22 cellular contexts compared by ENCODE assay signal in the genomic region with DNA sequence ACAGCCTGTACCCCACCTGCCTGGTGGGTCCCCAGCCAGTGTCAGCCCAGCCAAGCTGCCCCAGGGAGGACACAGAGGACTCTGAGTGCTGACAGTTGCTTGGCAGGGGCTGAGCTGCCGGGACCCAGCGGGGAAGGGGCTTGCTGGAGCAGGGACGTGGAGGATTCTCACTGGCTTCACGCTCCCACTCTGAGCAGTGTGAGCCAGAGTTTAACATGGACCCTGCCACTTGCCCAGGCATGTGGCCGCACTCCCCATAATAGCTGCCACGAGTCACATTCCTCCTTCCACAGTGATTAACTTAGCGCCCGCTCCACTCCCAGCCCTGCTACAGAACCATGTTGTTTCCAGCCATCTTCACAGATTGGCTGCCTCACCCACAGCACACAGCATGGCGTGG. TPM values are rescaled to one million over a fixed set of nuclear protein-coding genes. Genes with fewer than 3 reads are reported as not detected.
A peak's percentile ranks its signal among the peaks of the same experiment; 100 is the strongest.
DNase-seq lines count a peak whose midpoint lies in the region; ATAC-seq, FAIRE-seq and TF ChIP-seq lines count a peak whose summit lies in the region.
"Had no signal": no experiment of that assay in that cellular context is flagged by ENCODE, and none has a peak within 500 bp of the region (broad histone marks: within the 10 kb centered on the region; RNA-seq: fewer than 3 reads in every experiment).

No MANE protein-coding gene starts in this region.

- H3K4me3 ChIP-seq in breast epithelium (no peak overlapping the region), mammary epithelial cell (replicated peaks in 1 of 3; ENCODE audit: insufficient read depth in 1 of 3, low read depth in 2 of 3, low read length in 3 of 3) (no peak overlapping the region), H1 (ENCODE audit: extremely low read depth in 1 of 4, insufficient read depth in 2 of 4, low read depth in 3 of 4, low read length in 4 of 4) (no peak overlapping the region), mesenchymal stem cell (ENCODE audit: insufficient read depth in 1 of 2, low read depth in 1 of 2, low read length in 2 of 2) (no peak overlapping the region)
- H3K4me3 ChIP-seq: A549, gastrocnemius medialis had no signal

- H3K4me1 ChIP-seq in breast epithelium (peaks cover 0 to 5% of the 10 kb centered on the region in 2 donors), mammary epithelial cell (ENCODE audit: insufficient read depth, low read length) (peaks cover 12% of the 10 kb centered on the region), H1 (replicated peaks in 1 of 4; ENCODE audit: control insufficient read depth in 3 of 4, insufficient read depth in 4 of 4, low read length in 3 of 4) (peaks cover 0 to 8% (median 5%) of the 10 kb centered on the region in 4 experiments; a peak in 5 of 7 replicates), mesenchymal stem cell (ENCODE audit: control insufficient read depth, insufficient read depth, low read depth, low read length) (peaks cover 27% of the 10 kb centered on the region)
- H3K4me1 ChIP-seq: parathyroid adenoma had no signal

- H4K5ac ChIP-seq in H1 (ENCODE audit: insufficient read length, low read depth, low read length): no peak overlapping the region

- no peak overlapping the region for H2BK20ac ChIP-seq in H1 (ENCODE audit: low read length)

- H3K79me1 ChIP-seq in H1 (ENCODE audit: low read depth, low read length): no peaks in the 10 kb centered on the region
- peaks cover 14% of the 10 kb centered on the region for H3K79me1 ChIP-seq in mesenchymal stem cell (replicated peaks; ENCODE audit: low read length, poor library complexity, severe bottlenecking)

- H3K9me3 ChIP-seq in breast epithelium: no peaks in the 10 kb centered on the region
- H3K9me3 ChIP-seq in mammary epithelial cell (replicated peaks; ENCODE audit: insufficient read depth, low read length): no peaks in the 10 kb centered on the region
- H3K9me3 ChIP-seq in H1 (ENCODE audit: insufficient read depth in 2 of 2, low read depth in 1 of 2, low read length in 1 of 2): no peaks in the 10 kb centered on the region
- H3K9me3 ChIP-seq in mesenchymal stem cell (ENCODE audit: control insufficient read depth, low read length): no peaks in the 10 kb centered on the region
- H3K9me3 ChIP-seq: A549, gastrocnemius medialis had no signal

- no peaks in the 10 kb centered on the region for H3K9me3 Mint-ChIP-seq in stimulated activated naive B cell treated with anti-CD40 and anti-IgM and Interleukin-4, amounts not matched to agents 10 μg/mL and 1 μg/mL and 100 μg/mL, for 72 hours
- H3K9me3 Mint-ChIP-seq: activated T-cell treated with anti-CD3 and anti-CD28 coated beads, Interleukin-2, amount 50 U/mL, for 72 hours; H9 had no signal

- H3K4ac ChIP-seq in H1 (replicated peaks; ENCODE audit: insufficient read length, low read depth, low read length): no peak overlapping the region
- H3K4ac ChIP-seq in mesenchymal stem cell (ENCODE audit: low read depth in 1 of 2, low read length in 2 of 2): no peak overlapping the region

- peak overlapping the region; percentile 60; the same call in 1 of the 2 replicates for H2BK5ac ChIP-seq in H1 (ENCODE audit: low read depth, low read length)
- no peak overlapping the region for H2BK5ac ChIP-seq in mesenchymal stem cell (ENCODE audit: low read depth, low read length, poor library complexity, severe bottlenecking)

- in situ Hi-C loops in mammary epithelial cell (cut with MboI; ENCODE audit: low sequenced_read_pairs in 2 of 2): loop anchor here in 1 of 2 donors (25.0 kb wide), 1 partner anchor 118 kb away; a partner anchor contains a TSS

- H3K4me2 ChIP-seq in mammary epithelial cell (ENCODE audit: insufficient read depth, low read depth, low read length): no peak overlapping the region
- H3K4me2 ChIP-seq in H1 (ENCODE audit: insufficient read depth in 1 of 2, low read depth in 2 of 2, low read length in 2 of 2): no peak overlapping the region
- no peak overlapping the region for H3K4me2 ChIP-seq in mesenchymal stem cell (ENCODE audit: low read length, poor library complexity, severe bottlenecking)
- H3K4me2 ChIP-seq: A549 had no signal

- WGBS in mammary epithelial cell (ENCODE audit: low coverage, missing lambda C conversion rate): 79% methylated on average over 8 of the region's 9 CpGs
- WGBS in H1 (ENCODE audit: extremely low coverage in 1 of 2, insufficient coverage in 1 of 2, insufficient read length in 1 of 2, insufficient replicate concordance in 2 of 2, low coverage in 1 of 2, low lambda C conversion rate in 2 of 2, missing lambda C conversion rate in 1 of 2), 2 experiments: 84% methylated on average over 9 of the region's 9 CpGs; no CpG with 5 or more reads in 1 of the 2 experiments
- WGBS in mesenchymal stem cell: 89% methylated on average over 9 of the region's 9 CpGs

- H3K27me3 ChIP-seq in breast epithelium (no peaks in the 10 kb centered on the region), mammary epithelial cell (ENCODE audit: insufficient read depth, low read length) (no peaks in the 10 kb centered on the region), H1 (replicated peaks in 1 of 4; ENCODE audit: control insufficient read depth in 3 of 4, extremely low read depth in 1 of 4, insufficient read depth in 3 of 4, low read length in 3 of 4) (peaks cover 6 to 18% (median 16%) of the 10 kb centered on the region in 4 experiments), mesenchymal stem cell (ENCODE audit: control insufficient read depth in 1 of 2, insufficient read depth in 1 of 2, low read length in 2 of 2) (no peaks in the 10 kb centered on the region)
- H3K27me3 ChIP-seq: gastrocnemius medialis had no signal

- H2BK15ac ChIP-seq in H1 (ENCODE audit: low read length) (peak overlapping the region; percentile 61; the same call in 1 of the 2 replicates), mesenchymal stem cell (ENCODE audit: low read depth, poor library complexity, severe bottlenecking) (no peak overlapping the region)

- H3K4me3 Mint-ChIP-seq in stimulated activated naive B cell treated with anti-CD40 and anti-IgM and Interleukin-4, amounts not matched to agents 10 μg/mL and 1 μg/mL and 100 μg/mL, for 72 hours: no peak overlapping the region
- H3K4me3 Mint-ChIP-seq: activated CD8-positive, alpha-beta T cell treated with anti-CD3 and anti-CD28 coated beads, Interleukin-2, amount 10 ng/mL, durations not matched to agents 7 days and 5 days; activated T-cell treated with anti-CD3 and anti-CD28 coated beads, Interleukin-2, amount 50 U/mL, for 72 hours; H9 had no signal

- H3K27me3 Mint-ChIP-seq in stimulated activated naive B cell treated with anti-CD40 and anti-IgM and Interleukin-4, amounts not matched to agents 10 μg/mL and 1 μg/mL and 100 μg/mL, for 72 hours: no peaks in the 10 kb centered on the region

- H4K8ac ChIP-seq in H1 (ENCODE audit: extremely low read depth, insufficient read depth, low read length) (no peak overlapping the region), mesenchymal stem cell (ENCODE audit: low read length) (no peak overlapping the region)

- no peak overlapping the region for H3K9ac ChIP-seq in mammary epithelial cell (ENCODE audit: insufficient read depth, low read length)
- H3K9ac ChIP-seq in H1 (replicated peaks in 1 of 4; ENCODE audit: extremely low read depth in 1 of 4, low read depth in 3 of 4, low read length in 3 of 4): no peak overlapping the region
- no peak overlapping the region for H3K9ac ChIP-seq in mesenchymal stem cell (ENCODE audit: low read length)
- H3K9ac ChIP-seq: parathyroid adenoma had no signal

- H3K79me2 ChIP-seq in mammary epithelial cell (ENCODE audit: insufficient read depth, low read length) (no peaks in the 10 kb centered on the region), H1 (ENCODE audit: control insufficient read depth in 1 of 2, insufficient read depth in 2 of 2, low read length in 2 of 2) (no peaks in the 10 kb centered on the region)

- H2AK5ac ChIP-seq in H1 (ENCODE audit: low read depth, low read length): no peak overlapping the region
- H2AK5ac ChIP-seq in mesenchymal stem cell (ENCODE audit: low read length, severe bottlenecking): no peak overlapping the region

- H4K91ac ChIP-seq in H1 (replicated peaks; ENCODE audit: insufficient read length, low read length) (no peak overlapping the region), mesenchymal stem cell (ENCODE audit: low read length) (peak overlapping the region; percentile 18)

- no peak for TF ChIP-seq RAD21 in H1 (IDR thresholded peaks at IDR 0.05 in 1 of 2, conservative IDR thresholded peaks at IDR 0.05 in 1 of 2; ENCODE audit: low read depth in 2 of 2, low read length in 2 of 2)

- no peaks in the 10 kb centered on the region for H3K36me3 ChIP-seq in breast epithelium
- H3K36me3 ChIP-seq in mammary epithelial cell (ENCODE audit: insufficient read depth, low read length): peaks cover 3% of the 10 kb centered on the region
- no peaks in the 10 kb centered on the region for H3K36me3 ChIP-seq in H1 (ENCODE audit: control insufficient read depth in 2 of 4, insufficient read depth in 4 of 4, low read length in 3 of 4)
- peaks cover 31 to 72% of the 10 kb centered on the region in 2 experiments for H3K36me3 ChIP-seq in mesenchymal stem cell (ENCODE audit: control insufficient read depth in 1 of 2, insufficient read depth in 2 of 2, low read depth in 1 of 2, low read length in 2 of 2)

- H3K23ac ChIP-seq in H1 (ENCODE audit: insufficient read length) (no peak overlapping the region), mesenchymal stem cell (ENCODE audit: low read length in 2 of 2) (no peak overlapping the region)

- CTCF ChIA-PET in mammary epithelial cell (lab: Charles Lee; ENCODE audit: low non-redundant PET) (no interaction called here), H1 (lab: Charles Lee; ENCODE audit: partially characterized antibody) (interaction anchor here (1.0 to 18.1 kb wide), 7 partner anchors 11 to 86 kb away, joined by 3 to 375 read pairs (median 3); no protein-coding TSS in a partner anchor)

- peak overlapping the region; percentile 65 for H3K27ac Mint-ChIP-seq in stimulated activated naive B cell treated with anti-CD40 and anti-IgM and Interleukin-4, amounts not matched to agents 10 μg/mL and 1 μg/mL and 100 μg/mL, for 72 hours
- H3K27ac Mint-ChIP-seq: activated T-cell treated with anti-CD3 and anti-CD28 coated beads, Interleukin-2, amount 50 U/mL, for 72 hours had no signal

- TF ChIP-seq EP300 in H1 (IDR thresholded peaks at IDR 0.05; ENCODE audit: borderline replicate concordance in 1 of 2, low read depth in 2 of 2, low read length in 2 of 2): no peak

- H3K18ac ChIP-seq in H1 (ENCODE audit: extremely low read depth, low read length): no peak overlapping the region
- H3K18ac ChIP-seq in mesenchymal stem cell (ENCODE audit: low read depth in 1 of 2, low read length in 2 of 2): no peak overlapping the region

- peaks cover 41 to 50% of the 10 kb centered on the region in 2 donors for H3K36me3 Mint-ChIP-seq in stimulated activated naive B cell treated with anti-CD40 and anti-IgM and Interleukin-4, amounts not matched to agents 10 μg/mL and 1 μg/mL and 100 μg/mL, for 72 hours

- dilution Hi-C loops in mammary epithelial cell (cut with HindIII; ENCODE audit: low sequenced_read_pairs): no loop called here

- H3K27ac ChIP-seq in breast epithelium (peak overlapping the region; percentile 17 to 21), mammary epithelial cell (ENCODE audit: insufficient read depth, low read depth, low read length) (no peak overlapping the region), H1 (ENCODE audit: low read depth, low read length) (no peak overlapping the region), mesenchymal stem cell (ENCODE audit: low read length, poor library complexity, severe bottlenecking) (no peak overlapping the region)
- H3K27ac ChIP-seq: parathyroid adenoma had no signal

- H3K56ac ChIP-seq in H1 (replicated peaks; ENCODE audit: insufficient read length, low read depth, low read length): no peak overlapping the region

- FAIRE-seq in H1 (lab: Jason Lieb, UNC): no peak
- FAIRE-seq: A549, GM19239, small intestine had no signal

- POLR2A ChIA-PET in H1 (lab: Charles Lee; ENCODE audit: partially characterized antibody): interaction anchor here (1.0 to 1.4 kb wide), 4 partner anchors 12 to 54 kb away, joined by 3 read pairs; a partner anchor contains a TSS

- DNase-seq in breast epithelium (ENCODE audit: low spot score in 2 of 2) (no peak), mammary epithelial cell (no peak), H1 (ENCODE audit: low read depth in 1 of 2, low spot score in 2 of 2) (no peak), mesenchymal stem cell (peak; percentile 25), midbrain (lab: John Stamatoyannopoulos, UW) (no peak), NCI-H446 treated with DMSO at 0.1 percent for 48 hours (lab: John Stamatoyannopoulos, UW) (no peak)
- no peak for DNase-seq in stimulated activated naive B cell treated with anti-CD40 and anti-IgM and Interleukin-4, amounts not matched to agents 10 μg/mL and 1 μg/mL and 100 μg/mL, for 72 hours
- DNase-seq: activated CD8-positive, alpha-beta T cell treated with anti-CD3 and anti-CD28 coated beads, Interleukin-2, amount 10 ng/mL, durations not matched to agents 7 days and 5 days; activated T-cell treated with anti-CD3 and anti-CD28 coated beads, Interleukin-2, amount 50 U/mL, for 72 hours; C1 segment of cervical spinal cord; erythroblast; gastrocnemius medialis; GF-D8; H9; NCI-H1436; small intestine; stimulated activated CD4-positive, alpha-beta T cell treated with anti-CD3 and anti-CD28 coated beads, Interleukin-4, amount 100 ng/mL, for 24 hours; T1000 had no signal

- peaks cover 9 to 11% of the 10 kb centered on the region in 2 donors for H3K4me1 Mint-ChIP-seq in stimulated activated naive B cell treated with anti-CD40 and anti-IgM and Interleukin-4, amounts not matched to agents 10 μg/mL and 1 μg/mL and 100 μg/mL, for 72 hours

- no peak overlapping the region for H3K14ac ChIP-seq in H1 (ENCODE audit: insufficient read length)
- no peak overlapping the region for H3K14ac ChIP-seq in mesenchymal stem cell (ENCODE audit: low read length in 2 of 2)

- no peak for TF ChIP-seq POLR2A in breast epithelium (IDR thresholded peaks at IDR 0.05)
- TF ChIP-seq POLR2A in H1 (IDR thresholded peaks at IDR 0.05; ENCODE audit: control extremely low read depth in 1 of 2, low read depth in 2 of 2, low read length in 2 of 2): no peak

- H2BK120ac ChIP-seq in H1 (replicated peaks; ENCODE audit: low read depth, low read length) (no peak overlapping the region), mesenchymal stem cell (ENCODE audit: low read depth, low read length) (no peak overlapping the region)

- H3K23me2 ChIP-seq in H1 (ENCODE audit: low read depth, low read length): peaks cover 8% of the 10 kb centered on the region; the same call in 1 of the 2 replicates

- TF ChIP-seq CTCF in breast epithelium (IDR thresholded peaks at IDR 0.05) (no peak), mammary epithelial cell (conservative IDR thresholded peaks at IDR 0.05 in 1 of 2, IDR thresholded peaks at IDR 0.05 in 1 of 2; ENCODE audit: extremely low read depth in 1 of 2, insufficient read depth in 1 of 2, low read depth in 1 of 2, low read length in 2 of 2) (no peak), H1 (IDR thresholded peaks at IDR 0.05; ENCODE audit: control extremely low read depth in 1 of 3, insufficient read depth in 1 of 3, low read depth in 1 of 3, low read length in 3 of 3) (no peak)

- peak overlapping the region; percentile 5; the same call in 1 of the 2 replicates for H2BK12ac ChIP-seq in H1 (ENCODE audit: low read depth, low read length)
- no peak overlapping the region for H2BK12ac ChIP-seq in mesenchymal stem cell (ENCODE audit: low read length in 2 of 2)

- H2AFZ ChIP-seq in mammary epithelial cell (ENCODE audit: low read depth, low read length): no peak overlapping the region
- H2AFZ ChIP-seq in H1 (ENCODE audit: low read length): no peak overlapping the region
- no peak overlapping the region for H2AFZ ChIP-seq in mesenchymal stem cell (ENCODE audit: low read depth, low read length)
- H2AFZ ChIP-seq: parathyroid adenoma had no signal

- intact Hi-C loops in breast epithelium (cut with DNase I; ENCODE audit: low total_unique reads) (no loop called here), mammary epithelial cell (cut with micrococcal nuclease) (no loop called here)

- ATAC-seq in stimulated activated naive B cell treated with anti-CD40 and anti-IgM and Interleukin-4, amounts not matched to agents 10 μg/mL and 1 μg/mL and 100 μg/mL, for 72 hours (replicated peaks): no peak
- ATAC-seq in HG02798 (IDR thresholded peaks at IDR 0.05; ENCODE audit: poor library complexity, unreplicated experiment): no peak
- ATAC-seq: A549; activated CD8-positive, alpha-beta T cell treated with anti-CD3 and anti-CD28 coated beads, Interleukin-2, amount 10 ng/mL, durations not matched to agents 7 days and 5 days had no signal

- BruUV-seq in mammary epithelial cell (replicated peaks; lab: Mats Ljungman, UMichigan): no TSS peak

- H4K20me1 ChIP-seq in mammary epithelial cell (ENCODE audit: insufficient read depth, low read length): peaks cover 2% of the 10 kb centered on the region
- peaks cover 1 to 4% of the 10 kb centered on the region in 2 experiments for H4K20me1 ChIP-seq in H1 (replicated peaks in 1 of 2; ENCODE audit: control insufficient read depth in 1 of 2, insufficient read depth in 2 of 2, low read length in 2 of 2)

RNA-seq across cellular contexts. Expression of a gene that starts 31.2 kb away (rescaled TPM):
- 100 to 1,000 TPM in 1 of 3 donors, 10 to 100 TPM in 2; 39.0 to 119 (median 81.3) TPM for total RNA-seq in breast epithelium
- total RNA-seq in mammary epithelial cell: 100 to 1,000 TPM; 109 to 173 TPM
- 71.5 TPM for polyA plus RNA-seq in mammary epithelial cell
- polyA minus RNA-seq in mammary epithelial cell: 152 TPM
- 69.9 and 70.8 TPM in 2 replicates for total RNA-seq in H1 (2021; fragmentation: NEBNext Ultra II Directional; extraction: Animal tissue kit (Norgen Biotek cat#: 25700))
- polyA plus RNA-seq in H1 (2011; rRNA removed): 28.6 and 64.6 TPM in 2 replicates
- 34.1 TPM for polyA plus RNA-seq in H1 (2011; cell fraction: cytosol; rRNA removed)
- polyA plus RNA-seq in H1 (2011; cell fraction: nucleus; rRNA removed): 270 TPM
- 45.2 to 64.7 TPM (median 53.7 TPM) in 4 replicates for polyA plus RNA-seq in H1 (2012, experiment 1 of 2)
- polyA plus RNA-seq in H1 (2012, experiment 2 of 2): 36.4 TPM
- 88.4 TPM for polyA plus RNA-seq in H1 (2013, experiment 1 of 2)
- polyA plus RNA-seq in H1 (2013, experiment 2 of 2): 76.5 TPM
- polyA minus RNA-seq in H1 (2011; rRNA and poly(A)+ RNA removed): 21.0 and 35.5 TPM in 2 replicates
- 60.1 TPM for polyA minus RNA-seq in H1 (2011; cell fraction: cytosol; rRNA and poly(A)+ RNA removed)
- polyA minus RNA-seq in H1 (2011; cell fraction: nucleus; rRNA and poly(A)+ RNA removed): 90.1 TPM
- polyA plus RNA-seq in mesenchymal stem cell (2013, experiment 1 of 2): 89.9 TPM
- 89.1 TPM for polyA plus RNA-seq in mesenchymal stem cell (2013, experiment 2 of 2)

Comparison
In these comparisons a context has a peak if more than half of its experiments do, and no peak if none do; other contexts are left out.
1. H3K27ac ChIP-seq: peak in breast epithelium (2 of 2); none in mammary epithelial cell (single experiment), H1 (single experiment) and mesenchymal stem cell (single experiment).